1 cellular context compared by ENCODE assay signal in genomic region chr10:114367676-114368391, GRCh38.
TF ChIP-seq lines count a peak whose summit lies in the region.

No MANE protein-coding gene starts in this region.

TF ChIP-seq in GM12878, 131 proteins besides CTCF, POLR2A, EP300 and RAD21 (continued from another document):
- TF ChIP-seq CUX1 (IDR thresholded peaks at IDR 0.05; ENCODE audit: insufficient replicate concordance, low read depth, low read length) (no peak), TBL1XR1 (IDR thresholded peaks at IDR 0.05; ENCODE audit: low read depth, low read length) (no peak), LARP7 (IDR thresholded peaks at IDR 0.05) (no peak), KAT2A (conservative IDR thresholded peaks at IDR 0.05; ENCODE audit: control insufficient read depth, low read depth, low read length) (no peak), CBFB (IDR thresholded peaks at IDR 0.05; ENCODE audit: low read depth) (no peak), ZNF24 (IDR thresholded peaks at IDR 0.05) (no peak), IKZF2 (IDR thresholded peaks at IDR 0.05) (no peak), ZSCAN29 (IDR thresholded peaks at IDR 0.05) (no peak), BCL11A (IDR thresholded peaks at IDR 0.05; ENCODE audit: low read depth, low read length) (no peak), HDAC2 (IDR thresholded peaks at IDR 0.05) (no peak)
- TF ChIP-seq, protein P1, sequence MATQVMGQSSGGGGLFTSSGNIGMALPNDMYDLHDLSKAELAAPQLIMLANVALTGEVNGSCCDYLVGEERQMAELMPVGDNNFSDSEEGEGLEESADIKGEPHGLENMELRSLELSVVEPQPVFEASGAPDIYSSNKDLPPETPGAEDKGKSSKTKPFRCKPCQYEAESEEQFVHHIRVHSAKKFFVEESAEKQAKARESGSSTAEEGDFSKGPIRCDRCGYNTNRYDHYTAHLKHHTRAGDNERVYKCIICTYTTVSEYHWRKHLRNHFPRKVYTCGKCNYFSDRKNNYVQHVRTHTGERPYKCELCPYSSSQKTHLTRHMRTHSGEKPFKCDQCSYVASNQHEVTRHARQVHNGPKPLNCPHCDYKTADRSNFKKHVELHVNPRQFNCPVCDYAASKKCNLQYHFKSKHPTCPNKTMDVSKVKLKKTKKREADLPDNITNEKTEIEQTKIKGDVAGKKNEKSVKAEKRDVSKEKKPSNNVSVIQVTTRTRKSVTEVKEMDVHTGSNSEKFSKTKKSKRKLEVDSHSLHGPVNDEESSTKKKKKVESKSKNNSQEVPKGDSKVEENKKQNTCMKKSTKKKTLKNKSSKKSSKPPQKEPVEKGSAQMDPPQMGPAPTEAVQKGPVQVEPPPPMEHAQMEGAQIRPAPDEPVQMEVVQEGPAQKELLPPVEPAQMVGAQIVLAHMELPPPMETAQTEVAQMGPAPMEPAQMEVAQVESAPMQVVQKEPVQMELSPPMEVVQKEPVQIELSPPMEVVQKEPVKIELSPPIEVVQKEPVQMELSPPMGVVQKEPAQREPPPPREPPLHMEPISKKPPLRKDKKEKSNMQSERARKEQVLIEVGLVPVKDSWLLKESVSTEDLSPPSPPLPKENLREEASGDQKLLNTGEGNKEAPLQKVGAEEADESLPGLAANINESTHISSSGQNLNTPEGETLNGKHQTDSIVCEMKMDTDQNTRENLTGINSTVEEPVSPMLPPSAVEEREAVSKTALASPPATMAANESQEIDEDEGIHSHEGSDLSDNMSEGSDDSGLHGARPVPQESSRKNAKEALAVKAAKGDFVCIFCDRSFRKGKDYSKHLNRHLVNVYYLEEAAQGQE (IDR thresholded peaks at IDR 0.05; ENCODE audit: low read depth, low read length), result no peak
